In genomic region chr20:58902003-58902402, GRCh38 we compare ENCODE assay signal across 23 cellular contexts. TPM values are rescaled to one million over a fixed set of nuclear protein-coding genes. Genes with fewer than 3 reads are reported as not detected.
DNase-seq lines count a peak whose midpoint lies in the region; ATAC-seq and TF ChIP-seq lines count a peak whose summit lies in the region.
"Had no signal": no experiment of that assay in that cellular context is flagged by ENCODE, and none has a peak within 500 bp of the region (broad histone marks: within the 10 kb centered on the region; RNA-seq: fewer than 3 reads in every experiment).

No MANE protein-coding gene starts in this region.

- H3K4me1 Mint-ChIP-seq in naive B cell (peaks cover 55 to 73% (median 61%) of the 10 kb centered on the region in 3 donors), H9 (peaks cover 49 to 52% of the 10 kb centered on the region in 2 experiments)
- H3K4me1 Mint-ChIP-seq in stimulated activated memory B cell treated with anti-CD40 and anti-IgM and Interleukin-4, amounts not matched to agents 10 μg/mL and 1 μg/mL and 100 μg/mL, for 72 hours, result peaks cover 81% of the 10 kb centered on the region

- no peaks in the 10 kb centered on the region for H3K9me3 Mint-ChIP-seq in naive B cell
- H3K9me3 Mint-ChIP-seq in stimulated activated memory B cell treated with anti-CD40 and anti-IgM and Interleukin-4, amounts not matched to agents 10 μg/mL and 1 μg/mL and 100 μg/mL, for 72 hours, result no peaks in the 10 kb centered on the region
- no peaks in the 10 kb centered on the region for H3K9me3 Mint-ChIP-seq in H9

- H2BK12ac ChIP-seq in H9 (ENCODE audit: insufficient read length, low read depth, low read length), result no peak overlapping the region

- H3K36me3 Mint-ChIP-seq in naive B cell (peaks cover 14 to 24% of the 10 kb centered on the region in 2 donors), H9 (ENCODE audit: insufficient read depth in 1 of 3, low read depth in 3 of 3) (peaks cover 35 to 80% (median 58%) of the 10 kb centered on the region in 3 experiments; a peak in 6 of 7 replicates)
- H3K36me3 Mint-ChIP-seq in stimulated activated memory B cell treated with anti-CD40 and anti-IgM and Interleukin-4, amounts not matched to agents 10 μg/mL and 1 μg/mL and 100 μg/mL, for 72 hours, result peaks cover 78% of the 10 kb centered on the region

- no peak overlapping the region for H3K56ac ChIP-seq in H9 (ENCODE audit: insufficient read length, low read depth, low read length)

- no peak for DNase-seq in right cardiac atrium
- no peak for DNase-seq in left ventricle myocardium superior
- DNase-seq in WERI-Rb-1, result no peak
- no peak for DNase-seq in naive B cell
- no peak for DNase-seq in AG20443 (ENCODE audit: low spot score)
- DNase-seq in NCI-H2081 (lab: John Stamatoyannopoulos, UW), result no peak
- DNase-seq in H9, result no peak
- DNase-seq: activated CD8-positive, alpha-beta memory T cell treated with anti-CD3 and anti-CD28 coated beads for 24 hours; activated naive CD4-positive, alpha-beta T cell treated with anti-CD3 and anti-CD28 coated beads, Interleukin-2, amount 50 U/mL, for 16 hours; activated T-cell treated with anti-CD3 and anti-CD28 coated beads, Interleukin-2, amount 50 U/mL, for 48 hours; CD4-positive, CD25-positive, alpha-beta regulatory T cell; DMS153; foreskin keratinocyte; GDM1; hippocampal formation; KG1; NCI-H146; NCI-H2171 treated with DMSO at 0.1 percent for 48 hours; stimulated activated CD8-positive, alpha-beta memory T cell treated with anti-CD3 and anti-CD28 coated beads, Interleukin-4, amount 100 ng/mL, for 48 hours had no signal

- peaks cover 5% of the 10 kb centered on the region for H3K4me1 ChIP-seq in right cardiac atrium (ENCODE audit: control insufficient read depth, insufficient read depth, low read length)
- H3K4me1 ChIP-seq in H9 (ENCODE audit: insufficient read depth, low read length), result peaks cover 9% of the 10 kb centered on the region

- peaks cover 90% of the 10 kb centered on the region for H3K36me3 ChIP-seq in WERI-Rb-1

- H2AFZ ChIP-seq in H9 (ENCODE audit: low read length), result no peak overlapping the region

- no peak overlapping the region for H3K18ac ChIP-seq in H9 (ENCODE audit: insufficient read length, low read depth, low read length)

- H4K91ac ChIP-seq in H9 (ENCODE audit: insufficient read length, low read depth, low read length), result no peak overlapping the region

- no peak overlapping the region for H2BK120ac ChIP-seq in H9 (ENCODE audit: low read depth, low read length, poor library complexity, severe bottlenecking)

- H3K4me3 Mint-ChIP-seq in naive B cell (peak overlapping the region in 2 of 8 donors; percentile 9 to 40), H9 (no peak overlapping the region)
- no peak overlapping the region for H3K4me3 Mint-ChIP-seq in stimulated activated memory B cell treated with anti-CD40 and anti-IgM and Interleukin-4, amounts not matched to agents 10 μg/mL and 1 μg/mL and 100 μg/mL, for 72 hours
- H3K4me3 Mint-ChIP-seq: CD4-positive, CD25-positive, alpha-beta regulatory T cell had no signal

- no peak overlapping the region for H3T11ph ChIP-seq in H9 (ENCODE audit: low read length)

- H3K27me3 ChIP-seq in right cardiac atrium (ENCODE audit: control insufficient read depth, insufficient read depth), result no peaks in the 10 kb centered on the region
- H3K27me3 ChIP-seq in WERI-Rb-1 (ENCODE audit: insufficient read depth, low read depth, severe bottlenecking), result no peaks in the 10 kb centered on the region
- no peaks in the 10 kb centered on the region for H3K27me3 ChIP-seq in H9 (ENCODE audit: insufficient read depth, low read length)
- H3K27me3 ChIP-seq: foreskin keratinocyte, suprapubic skin had no signal

- H3K79me1 ChIP-seq in H9 (ENCODE audit: insufficient read depth, low read depth, low read length, poor library complexity, severe bottlenecking), result no peaks in the 10 kb centered on the region

- H3K9me3 ChIP-seq in right cardiac atrium (ENCODE audit: control insufficient read depth, low read length) (no peaks in the 10 kb centered on the region), WERI-Rb-1 (ENCODE audit: severe bottlenecking) (no peaks in the 10 kb centered on the region), H9 (ENCODE audit: control insufficient read depth, low read depth, low read length) (no peaks in the 10 kb centered on the region)
- H3K9me3 ChIP-seq: suprapubic skin had no signal

- no peak overlapping the region for H3K4ac ChIP-seq in H9 (ENCODE audit: low read depth, low read length)

- H2AK5ac ChIP-seq in H9 (ENCODE audit: insufficient read length, low read length), result no peak overlapping the region

- H4K20me1 ChIP-seq in H9 (ENCODE audit: control insufficient read depth, insufficient read depth, insufficient read length), result peaks cover 2% of the 10 kb centered on the region

- H3K27ac Mint-ChIP-seq in naive B cell, result peak overlapping the region in 4 of 6 donors; percentile 9 to 79 (median 56)
- peak overlapping the region; percentile 70 for H3K27ac Mint-ChIP-seq in stimulated activated memory B cell treated with anti-CD40 and anti-IgM and Interleukin-4, amounts not matched to agents 10 μg/mL and 1 μg/mL and 100 μg/mL, for 72 hours
- H3K27ac Mint-ChIP-seq in H9, result no peak overlapping the region

- H4K5ac ChIP-seq in H9 (ENCODE audit: insufficient read length, low read depth, low read length), result no peak overlapping the region

- no peak overlapping the region for H2BK15ac ChIP-seq in H9 (ENCODE audit: low read depth, low read length)

- H3K23me2 ChIP-seq in H9 (ENCODE audit: insufficient read length, low read depth, low read length, poor library complexity, severe bottlenecking), result no peaks in the 10 kb centered on the region

- H2BK20ac ChIP-seq in H9 (ENCODE audit: low read depth, low read length, poor library complexity, severe bottlenecking), result no peak overlapping the region

- WGBS in right cardiac atrium, result 72% methylated on average over 6 of the region's 6 CpGs
- WGBS in H9 (ENCODE audit: extremely low coverage, insufficient read length, low lambda C conversion rate), result no CpG with 5 or more reads among the region's 6 CpGs

- intact Hi-C loops in right cardiac atrium (cut with DNase I) (no loop called here), left ventricle myocardium superior (cut with micrococcal nuclease) (no loop called here)

- no peaks in the 10 kb centered on the region for H3K27me3 Mint-ChIP-seq in naive B cell
- H3K27me3 Mint-ChIP-seq in stimulated activated memory B cell treated with anti-CD40 and anti-IgM and Interleukin-4, amounts not matched to agents 10 μg/mL and 1 μg/mL and 100 μg/mL, for 72 hours, result no peaks in the 10 kb centered on the region
- H3K27me3 Mint-ChIP-seq in H9 (ENCODE audit: low read depth), result no peaks in the 10 kb centered on the region
- H3K27me3 Mint-ChIP-seq: CD4-positive, CD25-positive, alpha-beta regulatory T cell had no signal

- H3K14ac ChIP-seq in H9 (ENCODE audit: insufficient read depth, low read length), result no peak overlapping the region

- TF ChIP-seq CTCF in WERI-Rb-1 (IDR thresholded peaks at IDR 0.05; ENCODE audit: low read depth, low read length) (no peak), H9 (conservative IDR thresholded peaks at IDR 0.05) (no peak)

- no peak overlapping the region for H3K23ac ChIP-seq in H9 (ENCODE audit: insufficient read length, low read depth, low read length)

- ATAC-seq in right cardiac atrium, result no peak
- ATAC-seq in left ventricle myocardium superior, result no peak
- ATAC-seq in naive B cell (ENCODE audit: low read depth in 2 of 2), result no peak
- ATAC-seq in stimulated activated memory B cell treated with anti-CD40 and anti-IgM and Interleukin-4, amounts not matched to agents 10 μg/mL and 1 μg/mL and 100 μg/mL, for 72 hours, result no peak
- ATAC-seq: activated CD4-positive, CD25-positive, alpha-beta regulatory T cell treated with anti-CD3 and anti-CD28 coated beads, Interleukin-2, amount 50 U/mL, for 24 hours; foreskin keratinocyte; sciatic nerve had no signal

- no peak overlapping the region for H3K9ac ChIP-seq in H9 (ENCODE audit: extremely low read depth, insufficient read length, low read length)

- H3K4me2 ChIP-seq in H9 (ENCODE audit: insufficient read depth, insufficient read length, low read length), result no peak overlapping the region

- H3K27ac ChIP-seq in right cardiac atrium (ENCODE audit: low read length) (peak overlapping the region; percentile 8), WERI-Rb-1 (peak overlapping the region; percentile 87), H9 (ENCODE audit: insufficient read length, low read depth, low read length) (no peak overlapping the region)
- H3K27ac ChIP-seq: foreskin keratinocyte, suprapubic skin had no signal

- no peak overlapping the region for H2BK5ac ChIP-seq in H9 (ENCODE audit: insufficient read length, low read length)

- H3K4me3 ChIP-seq in right cardiac atrium (ENCODE audit: low read length) (no peak overlapping the region), WERI-Rb-1 (ENCODE audit: low read depth, low read length) (no peak overlapping the region)
- H3K4me3 ChIP-seq: suprapubic skin had no signal

- H3K79me2 ChIP-seq in H9 (ENCODE audit: insufficient read depth, low read length), result peaks cover 21% of the 10 kb centered on the region; the same call in 1 of the 2 replicates

- no peak overlapping the region for H4K8ac ChIP-seq in H9 (replicated peaks; ENCODE audit: insufficient read length, low read depth, low read length)

RNA-seq across cellular contexts. Expression of gene GNAS, which starts 49.5 kb away (rescaled TPM):
- total RNA-seq in right cardiac atrium (1,000 to 10,000 TPM; 1,230 to 1,665 (median 1,377) TPM), left ventricle myocardium superior (1,575 TPM), H9 (2021) (918 and 920 TPM in 2 replicates)
- polyA plus RNA-seq in right cardiac atrium (1,885 TPM), naive B cell (ENCODE audit: low read depth in 6 of 6) (100 to 1,000 TPM; 133 to 298 (median 194) TPM)

RNA-seq across cellular contexts. Expression of gene GNAS-AS1, which starts 51.3 kb away (rescaled TPM):
- total RNA-seq in right cardiac atrium (under 1 TPM; 0.42 to 0.74 (median 0.50) TPM), left ventricle myocardium superior (0.35 TPM), H9 (2021) (8.6 and 11.3 TPM in 2 replicates)
- polyA plus RNA-seq in right cardiac atrium (0.32 TPM), naive B cell (ENCODE audit: low read depth in 6 of 6) (under 1 TPM in 1 of 6 donors, not detected in 5; 0.35 TPM)
- total RNA-seq: suprapubic skin had no signal
- polyA plus RNA-seq: CD4-positive, CD25-positive, alpha-beta regulatory T cell had no signal

Comparison
In these comparisons a context has a peak if more than half of its experiments do, and no peak if none do; other contexts are left out.
1. H3K27ac Mint-ChIP-seq: peak in naive B cell (4 of 6) and stimulated activated memory B cell treated with anti-CD40 and anti-IgM and Interleukin-4, amounts not matched to agents 10 μg/mL and 1 μg/mL and 100 μg/mL, for 72 hours (single experiment); none in H9 (0 of 3).